8 cellular contexts compared by ENCODE assay signal in the genomic region with DNA sequence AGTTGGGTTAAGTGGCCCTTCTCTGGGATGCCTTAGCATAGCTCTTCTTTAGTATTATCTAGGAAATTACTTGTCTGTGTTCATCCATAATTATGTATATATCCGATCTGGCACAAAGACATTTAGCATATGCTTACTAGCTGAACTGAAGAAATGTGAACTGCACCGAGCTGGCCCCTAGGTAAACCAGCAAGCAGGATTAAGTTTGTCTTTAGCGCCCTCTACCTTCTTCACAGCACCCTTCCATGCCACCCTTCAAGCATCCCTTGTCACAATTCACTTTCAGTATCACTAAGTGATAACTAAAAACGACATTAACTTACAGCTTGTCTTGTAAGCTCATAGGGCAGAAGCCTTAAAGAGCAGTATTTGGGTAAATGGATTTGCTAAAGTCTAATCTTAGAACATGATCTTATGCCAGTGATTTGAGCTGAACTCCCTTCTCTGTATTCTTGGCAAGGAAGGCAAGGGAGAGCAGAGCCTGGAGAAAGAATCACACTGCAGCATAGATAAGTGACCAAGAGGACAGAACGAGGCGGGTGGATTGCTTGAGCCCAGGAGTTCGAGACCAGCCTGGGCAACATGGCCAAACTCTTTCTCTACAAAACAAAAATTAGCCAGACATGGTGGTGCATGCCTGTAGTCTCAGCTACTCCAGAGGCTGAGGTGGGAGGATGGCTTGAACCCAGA. TPM values are rescaled to one million over a fixed set of nuclear protein-coding genes. Genes with fewer than 3 reads are reported as not detected.
A peak's percentile ranks its signal among the peaks of the same experiment; 100 is the strongest.
DNase-seq lines count a peak whose midpoint lies in the region; ATAC-seq and TF ChIP-seq lines count a peak whose summit lies in the region.

No MANE protein-coding gene starts in this region.

- TF ChIP-seq CTCF in fibroblast of the aortic adventitia (IDR thresholded peaks at IDR 0.05; ENCODE audit: insufficient read depth, low read length): peak; percentile 67

- H3K4me3 ChIP-seq in fibroblast of the aortic adventitia (ENCODE audit: low read depth, low read length): no peak overlapping the region

- DNase-seq in Daoy (ENCODE audit: low read depth) (peak; percentile 47), NOMO-1 (lab: John Stamatoyannopoulos, UW; ENCODE audit: unreplicated experiment in 2 of 2) (peak; percentile 82 to 90), activated T-cell treated with anti-CD3 and anti-CD28 coated beads for 4 hours (peak; percentile 27), fibroblast of the aortic adventitia (ENCODE audit: low read depth) (peak; percentile 69), nucleus accumbens (lab: John Stamatoyannopoulos, UW) (peak in 34 of 56 donors; percentile 1 to 59 (median 10)), OCI-M2 (lab: John Stamatoyannopoulos, UW; ENCODE audit: unreplicated experiment) (no peak)

- ATAC-seq in GM21367 (IDR thresholded peaks at IDR 0.05; ENCODE audit: unreplicated experiment) (peak; percentile 96), HG03558 (IDR thresholded peaks at IDR 0.05; ENCODE audit: extremely low read depth, unreplicated experiment) (peak; percentile 78)

RNA-seq across cellular contexts. Expression of a gene that starts 2.6 kb away (rescaled TPM):
- total RNA-seq in Daoy (2014; rRNA removed; shearing (Covaris generic)): 0.09 TPM in 1 of 2 replicates, not detected in the other
- total RNA-seq in fibroblast of the aortic adventitia (ENCODE audit: low replicate concordance): 0.09 and 2.2 TPM in 2 replicates

RNA-seq across cellular contexts. Expression of a gene that starts 36.6 kb away (rescaled TPM):
- 73.2 and 73.3 TPM in 2 replicates for total RNA-seq in Daoy (2014; rRNA removed; shearing (Covaris generic))
- total RNA-seq in fibroblast of the aortic adventitia (ENCODE audit: low replicate concordance): 68.1 and 88.2 TPM in 2 replicates

RNA-seq across cellular contexts. Expression of a gene that starts 55.6 kb away (rescaled TPM):
- 0.11 and 0.98 TPM in 2 replicates for total RNA-seq in Daoy (2014; rRNA removed; shearing (Covaris generic))
- 0.63 TPM in 1 of 2 replicates, not detected in the other for total RNA-seq in fibroblast of the aortic adventitia (ENCODE audit: low replicate concordance)

RNA-seq across cellular contexts. Expression of a gene that starts 56.3 kb away (rescaled TPM):
- 0.06 TPM in 1 of 2 replicates, not detected in the other for total RNA-seq in Daoy (2014; rRNA removed; shearing (Covaris generic))
- total RNA-seq in fibroblast of the aortic adventitia (ENCODE audit: low replicate concordance): not detected in 2 replicates
